Comparison of ENCODE assay signal across 9 cellular contexts in genomic region chr9:1049641-1050040, GRCh38. TPM values are rescaled to one million over a fixed set of nuclear protein-coding genes. Genes with fewer than 3 reads are reported as not detected.
DNase-seq lines count a peak whose midpoint lies in the region; ATAC-seq and TF ChIP-seq lines count a peak whose summit lies in the region.
"Had no signal": no experiment of that assay in that cellular context is flagged by ENCODE, and none has a peak within 500 bp of the region (broad histone marks: within the 10 kb centered on the region; RNA-seq: fewer than 3 reads in every experiment).

No MANE protein-coding gene starts in this region.

- CTCF ChIA-PET in activated naive CD4-positive, alpha-beta T cell treated with anti-CD3 and anti-CD28 coated beads, Interleukin-2, amount 10 ng/mL, durations not matched to agents 7 days and 5 days (lab: Charles Lee): interaction anchor here (1.0 kb wide), 1 partner anchor 71 kb away, joined by 3 read pairs; no protein-coding TSS in a partner anchor
- CTCF ChIA-PET in activated CD4-positive, alpha-beta memory T cell treated with anti-CD3 and anti-CD28 coated beads for 36 hours (lab: Charles Lee): interaction anchor here (1.6 kb wide), 1 partner anchor 40 kb away, joined by 3 read pairs; no protein-coding TSS in a partner anchor

- H3K23ac ChIP-seq in mesendoderm (ENCODE audit: low read length): no peak overlapping the region

- TF ChIP-seq CTCF in type B pancreatic cell (conservative IDR thresholded peaks at IDR 0.05): no peak

- no peak overlapping the region for H3K4ac ChIP-seq in mesendoderm (ENCODE audit: low read depth, low read length)

- intact Hi-C loops in activated CD4-positive, alpha-beta memory T cell treated with anti-CD3 and anti-CD28 coated beads for 36 hours (cut with micrococcal nuclease): loop anchor here (2.0 to 5.0 kb wide), 2 partner anchors 77 to 207 kb away; partner anchors contain the start of gene DMRT1

- H3K4me3 Mint-ChIP-seq in activated naive CD4-positive, alpha-beta T cell treated with anti-CD3 and anti-CD28 coated beads, Interleukin-2, amount 10 ng/mL, durations not matched to agents 7 days and 5 days: peak overlapping the region; percentile 62
- peak overlapping the region; percentile 54 for H3K4me3 Mint-ChIP-seq in activated CD4-positive, alpha-beta memory T cell treated with anti-CD3 and anti-CD28 coated beads for 36 hours
- peak overlapping the region; percentile 85 for H3K4me3 Mint-ChIP-seq in type B pancreatic cell

- H2BK5ac ChIP-seq in mesendoderm (ENCODE audit: low read length): no peak overlapping the region

- no peak for DNase-seq in activated naive CD4-positive, alpha-beta T cell treated with anti-CD3 and anti-CD28 coated beads, Interleukin-2, amount 10 ng/mL, durations not matched to agents 7 days and 5 days
- no peak for DNase-seq in activated naive CD4-positive, alpha-beta T cell treated with anti-CD3 and anti-CD28 coated beads, Interleukin-2, amount 50 U/mL, for 16 hours
- DNase-seq in activated CD4-positive, alpha-beta memory T cell treated with anti-CD3 and anti-CD28 coated beads for 36 hours: no peak
- DNase-seq in mesendoderm: no peak
- DNase-seq in type B pancreatic cell (ENCODE audit: extremely low spot score, unreplicated experiment): no peak
- DNase-seq in effector CD8-positive, alpha-beta T cell (lab: John Stamatoyannopoulos, UW): no peak
- no peak for DNase-seq in HT-29 (ENCODE audit: low spot score)
- no peak for DNase-seq in left lobe of liver (ENCODE audit: low spot score)

- H3K4me1 Mint-ChIP-seq in activated naive CD4-positive, alpha-beta T cell treated with anti-CD3 and anti-CD28 coated beads, Interleukin-2, amount 10 ng/mL, durations not matched to agents 7 days and 5 days: peaks cover 59% of the 10 kb centered on the region
- peaks cover 57% of the 10 kb centered on the region for H3K4me1 Mint-ChIP-seq in activated CD4-positive, alpha-beta memory T cell treated with anti-CD3 and anti-CD28 coated beads for 36 hours (ENCODE audit: low read depth)
- peaks cover 38% of the 10 kb centered on the region for H3K4me1 Mint-ChIP-seq in type B pancreatic cell (ENCODE audit: unreplicated experiment)

- H3K36me3 Mint-ChIP-seq in activated naive CD4-positive, alpha-beta T cell treated with anti-CD3 and anti-CD28 coated beads, Interleukin-2, amount 10 ng/mL, durations not matched to agents 7 days and 5 days: peaks cover 28% of the 10 kb centered on the region
- peaks cover 13% of the 10 kb centered on the region for H3K36me3 Mint-ChIP-seq in activated CD4-positive, alpha-beta memory T cell treated with anti-CD3 and anti-CD28 coated beads for 36 hours
- H3K36me3 Mint-ChIP-seq in type B pancreatic cell: peaks cover 10% of the 10 kb centered on the region

- H3K79me2 ChIP-seq in mesendoderm (ENCODE audit: control insufficient read depth, insufficient read depth, low read length): no peaks in the 10 kb centered on the region

- H3K9ac ChIP-seq in mesendoderm (ENCODE audit: low read length): no peak overlapping the region

- H2AK5ac ChIP-seq in mesendoderm (ENCODE audit: low read length): no peak overlapping the region

- H3K18ac ChIP-seq in mesendoderm (ENCODE audit: low read length): no peak overlapping the region

- no peak overlapping the region for H3K56ac ChIP-seq in mesendoderm (ENCODE audit: low read length)

- H3K9me3 Mint-ChIP-seq in activated naive CD4-positive, alpha-beta T cell treated with anti-CD3 and anti-CD28 coated beads, Interleukin-2, amount 10 ng/mL, durations not matched to agents 7 days and 5 days: peaks cover 2% of the 10 kb centered on the region
- no peaks in the 10 kb centered on the region for H3K9me3 Mint-ChIP-seq in activated CD4-positive, alpha-beta memory T cell treated with anti-CD3 and anti-CD28 coated beads for 36 hours
- H3K9me3 Mint-ChIP-seq in type B pancreatic cell: no peaks in the 10 kb centered on the region

- no peak overlapping the region for H2BK120ac ChIP-seq in mesendoderm (ENCODE audit: low read depth, low read length)

- H3K79me1 ChIP-seq in mesendoderm (ENCODE audit: low read length): no peaks in the 10 kb centered on the region

- WGBS in mesendoderm (ENCODE audit: extremely low coverage, insufficient coverage, low lambda C conversion rate): no CpG with 5 or more reads among the region's 12 CpGs

- no peak overlapping the region for H2BK15ac ChIP-seq in mesendoderm (replicated peaks; ENCODE audit: low read depth)

- ATAC-seq in left lobe of liver: no peak

- H3K27me3 ChIP-seq in mesendoderm (ENCODE audit: insufficient read depth, low read length, poor library complexity): peaks cover 73% of the 10 kb centered on the region

- no peaks in the 10 kb centered on the region for H3K36me3 ChIP-seq in mesendoderm (ENCODE audit: control insufficient read depth, insufficient read depth, low read length)

- peaks cover 2% of the 10 kb centered on the region for H3K4me1 ChIP-seq in mesendoderm (ENCODE audit: control insufficient read depth, low read depth, low read length)

- H3K4me2 ChIP-seq in mesendoderm (ENCODE audit: low read length): peak overlapping the region; percentile 16

- H3K27ac Mint-ChIP-seq in activated naive CD4-positive, alpha-beta T cell treated with anti-CD3 and anti-CD28 coated beads, Interleukin-2, amount 10 ng/mL, durations not matched to agents 7 days and 5 days: peak overlapping the region; percentile 56
- H3K27ac Mint-ChIP-seq in activated CD4-positive, alpha-beta memory T cell treated with anti-CD3 and anti-CD28 coated beads for 36 hours: no peak overlapping the region
- peak overlapping the region; percentile 82 for H3K27ac Mint-ChIP-seq in type B pancreatic cell

- H3K4me3 ChIP-seq in mesendoderm (ENCODE audit: low read length): no peak overlapping the region
- H3K4me3 ChIP-seq: SK-N-MC had no signal

- H3K27ac ChIP-seq in mesendoderm (ENCODE audit: low read depth, low read length): no peak overlapping the region
- H3K27ac ChIP-seq: SK-N-MC had no signal

- no peak overlapping the region for H4K8ac ChIP-seq in mesendoderm (ENCODE audit: low read depth, low read length)

- H3K27me3 Mint-ChIP-seq in activated naive CD4-positive, alpha-beta T cell treated with anti-CD3 and anti-CD28 coated beads, Interleukin-2, amount 10 ng/mL, durations not matched to agents 7 days and 5 days: peaks cover 98% of the 10 kb centered on the region
- H3K27me3 Mint-ChIP-seq in activated CD4-positive, alpha-beta memory T cell treated with anti-CD3 and anti-CD28 coated beads for 36 hours: peaks cover 74% of the 10 kb centered on the region
- peaks cover 92% of the 10 kb centered on the region for H3K27me3 Mint-ChIP-seq in type B pancreatic cell

- POLR2A ChIA-PET in activated CD4-positive, alpha-beta memory T cell treated with anti-CD3 and anti-CD28 coated beads for 36 hours (lab: Charles Lee): no interaction called here

- H4K5ac ChIP-seq in mesendoderm (ENCODE audit: low read length): no peak overlapping the region

RNA-seq across cellular contexts. Expression of gene DMRT2, which starts 0.5 kb away (rescaled TPM):
- under 1 TPM; 0.24 to 0.58 TPM for total RNA-seq in activated CD4-positive, alpha-beta memory T cell treated with anti-CD3 and anti-CD28 coated beads for 36 hours
- polyA plus RNA-seq in mesendoderm (2013, experiment 1 of 2): 0.24 TPM
- 0.22 TPM for polyA plus RNA-seq in mesendoderm (2013, experiment 2 of 2)
- 11.4 and 18.8 TPM in 2 replicates for total RNA-seq in type B pancreatic cell (ENCODE audit: low replicate concordance)
- not detected in 2 replicates for total RNA-seq in HT-29 (2014; rRNA removed; shearing (Covaris generic))
- total RNA-seq in left lobe of liver: not detected
